ENCODE assay signal across 18 cellular contexts in the genomic region with DNA sequence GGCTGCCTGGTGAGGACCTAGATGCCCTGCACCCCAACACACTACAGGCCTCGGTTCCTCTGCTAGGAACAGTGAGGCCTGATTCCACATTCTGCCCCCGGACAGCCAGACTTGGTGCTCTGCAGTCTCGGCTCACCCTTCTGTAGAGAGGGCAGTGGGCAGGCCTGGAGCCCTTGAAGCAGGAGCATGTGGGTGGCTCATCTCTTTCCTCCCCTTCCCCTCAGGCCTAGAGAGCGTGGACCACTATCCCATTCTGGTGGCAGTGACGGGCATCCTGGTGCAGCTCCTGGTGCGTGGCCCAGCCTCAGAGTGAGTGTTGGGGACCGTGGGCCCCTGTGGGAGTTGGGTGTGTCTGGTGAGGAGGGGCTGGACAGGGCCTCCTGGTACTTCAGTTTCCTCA. TPM values are rescaled to one million over a fixed set of nuclear protein-coding genes. Genes with fewer than 3 reads are reported as not detected.
DNase-seq lines count a peak whose midpoint lies in the region; ATAC-seq, FAIRE-seq and TF ChIP-seq lines count a peak whose summit lies in the region.
"Had no signal": no experiment of that assay in that cellular context is flagged by ENCODE, and none has a peak within 500 bp of the region (broad histone marks: within the 10 kb centered on the region; RNA-seq: fewer than 3 reads in every experiment).

No MANE protein-coding gene starts in this region.

- WGBS in ovary, 3 donors = 90 to 94% (median 90%) methylated on average over 6 to 7 of the region's 7 CpGs

- intact Hi-C loops in natural killer cell (cut with micrococcal nuclease) = no loop called here
- intact Hi-C loops in ovary (cut with DNase I) = loop anchor here in 1 of 4 donors (10.0 kb wide), 1 partner anchor 129 kb away; no protein-coding TSS in a partner anchor
- intact Hi-C loops in activated CD4-positive, alpha-beta T cell treated with anti-CD3 and anti-CD28 coated beads for 36 hours (cut with DNase I, micrococcal nuclease) = loop anchor here in 1 of 2 experiments (5.0 kb wide), 1 partner anchor 71 kb away; a partner anchor contains a TSS

- TF ChIP-seq CTCF in bronchial epithelial cell (IDR thresholded peaks at IDR 0.05; ENCODE audit: insufficient read depth, low read length, severe bottlenecking) = no peak
- TF ChIP-seq CTCF in natural killer cell (IDR thresholded peaks at IDR 0.05) = no peak
- TF ChIP-seq CTCF in ovary (IDR thresholded peaks at IDR 0.05) = no peak

- DNase-seq in bronchial epithelial cell (ENCODE audit: low read depth) (no peak), natural killer cell (no peak), amygdala (lab: John Stamatoyannopoulos, UW) (no peak), ovary (no peak)
- no peak for DNase-seq in stimulated activated effector memory CD8-positive, alpha-beta T cell treated with anti-CD3 and anti-CD28 coated beads, Interleukin-12 subunit alpha, Interleukin-12 subunit beta, amount 100 ng/mL, for 72 hours (ENCODE audit: low spot score in 2 of 2)
- DNase-seq in activated CD4-positive, alpha-beta T cell treated with anti-CD3 and anti-CD28 coated beads for 36 hours = no peak
- DNase-seq: CD4-positive, alpha-beta T cell; DMS79; Kasumi-1; MM.1S; NCI-H1092 treated with DMSO at 0.1 percent for 48 hours; NCI-H2081 treated with DMSO at 0.1 percent for 48 hours; NCI-H524 had no signal

- H3K36me3 ChIP-seq in bronchial epithelial cell (ENCODE audit: control insufficient read depth, insufficient read depth, low read length) (peaks cover 9% of the 10 kb centered on the region), ovary (no peaks in the 10 kb centered on the region)

- H3K4me3 ChIP-seq in bronchial epithelial cell (ENCODE audit: low read depth, low read length) = no peak overlapping the region
- H3K4me3 ChIP-seq in ovary = no peak overlapping the region
- H3K4me3 ChIP-seq: GM23338 had no signal

- peaks cover 9% of the 10 kb centered on the region for H3K4me1 ChIP-seq in ovary (ENCODE audit: insufficient read depth)

- no peak for ATAC-seq in natural killer cell
- no peak for ATAC-seq in stimulated activated effector memory CD8-positive, alpha-beta T cell treated with anti-CD3 and anti-CD28 coated beads, Interleukin-12 subunit alpha, Interleukin-12 subunit beta, amount 100 ng/mL, for 72 hours
- no peak for ATAC-seq in activated CD4-positive, alpha-beta T cell treated with anti-CD3 and anti-CD28 coated beads for 36 hours
- ATAC-seq: GM23338, HCT116 had no signal

- no peaks in the 10 kb centered on the region for H3K36me3 Mint-ChIP-seq in natural killer cell
- H3K36me3 Mint-ChIP-seq in stimulated activated effector memory CD8-positive, alpha-beta T cell treated with anti-CD3 and anti-CD28 coated beads, Interleukin-12 subunit alpha, Interleukin-12 subunit beta, amount 100 ng/mL, for 72 hours = peaks cover 28% of the 10 kb centered on the region
- peaks cover 5% of the 10 kb centered on the region for H3K36me3 Mint-ChIP-seq in activated CD4-positive, alpha-beta T cell treated with anti-CD3 and anti-CD28 coated beads for 36 hours (ENCODE audit: low read depth)

- H3K27me3 ChIP-seq in bronchial epithelial cell (ENCODE audit: control insufficient read depth, insufficient read depth, low read length) (no peaks in the 10 kb centered on the region), ovary (no peaks in the 10 kb centered on the region)

- TF ChIP-seq POLR2A in GM19193 (IDR thresholded peaks at IDR 0.05; ENCODE audit: extremely low read depth, insufficient read depth, insufficient read length) = peak; percentile 4
- TF ChIP-seq POLR2A in ovary (IDR thresholded peaks at IDR 0.05) = no peak

- no peaks in the 10 kb centered on the region for H3K9me3 Mint-ChIP-seq in natural killer cell
- no peaks in the 10 kb centered on the region for H3K9me3 Mint-ChIP-seq in stimulated activated effector memory CD8-positive, alpha-beta T cell treated with anti-CD3 and anti-CD28 coated beads, Interleukin-12 subunit alpha, Interleukin-12 subunit beta, amount 100 ng/mL, for 72 hours
- no peaks in the 10 kb centered on the region for H3K9me3 Mint-ChIP-seq in activated CD4-positive, alpha-beta T cell treated with anti-CD3 and anti-CD28 coated beads for 36 hours (ENCODE audit: low read depth)
- H3K9me3 Mint-ChIP-seq: CD4-positive, alpha-beta T cell; IgD-negative memory B cell had no signal

- POLR2A ChIA-PET in activated CD4-positive, alpha-beta T cell treated with anti-CD3 and anti-CD28 coated beads for 36 hours (lab: Charles Lee) = no interaction called here

- peak; percentile 84 for FAIRE-seq in bronchial epithelial cell (lab: Jason Lieb, UNC)

- CTCF ChIA-PET in activated CD4-positive, alpha-beta T cell treated with anti-CD3 and anti-CD28 coated beads for 36 hours (lab: Charles Lee) = no interaction called here

- H3K27me3 Mint-ChIP-seq in natural killer cell (ENCODE audit: low read depth in 2 of 2) = no peaks in the 10 kb centered on the region
- no peaks in the 10 kb centered on the region for H3K27me3 Mint-ChIP-seq in activated CD4-positive, alpha-beta T cell treated with anti-CD3 and anti-CD28 coated beads for 36 hours
- H3K27me3 Mint-ChIP-seq: B cell; CD4-positive, alpha-beta T cell; IgD-negative memory B cell had no signal

- TF ChIP-seq EP300 in ovary (IDR thresholded peaks at IDR 0.05) = no peak

- no peaks in the 10 kb centered on the region for H3K9me3 ChIP-seq in ovary

- peaks cover 28 to 49% of the 10 kb centered on the region in 2 donors for H3K4me1 Mint-ChIP-seq in natural killer cell
- H3K4me1 Mint-ChIP-seq in stimulated activated effector memory CD8-positive, alpha-beta T cell treated with anti-CD3 and anti-CD28 coated beads, Interleukin-12 subunit alpha, Interleukin-12 subunit beta, amount 100 ng/mL, for 72 hours = peaks cover 25% of the 10 kb centered on the region
- H3K4me1 Mint-ChIP-seq in activated CD4-positive, alpha-beta T cell treated with anti-CD3 and anti-CD28 coated beads for 36 hours = peaks cover 18% of the 10 kb centered on the region

- no peak overlapping the region for H3K27ac Mint-ChIP-seq in natural killer cell
- peak overlapping the region; percentile 58 for H3K27ac Mint-ChIP-seq in stimulated activated effector memory CD8-positive, alpha-beta T cell treated with anti-CD3 and anti-CD28 coated beads, Interleukin-12 subunit alpha, Interleukin-12 subunit beta, amount 100 ng/mL, for 72 hours
- no peak overlapping the region for H3K27ac Mint-ChIP-seq in activated CD4-positive, alpha-beta T cell treated with anti-CD3 and anti-CD28 coated beads for 36 hours
- H3K27ac Mint-ChIP-seq: B cell; CD4-positive, alpha-beta T cell; GM23338 had no signal

- H3K4me3 Mint-ChIP-seq in natural killer cell = peak overlapping the region; percentile 31
- H3K4me3 Mint-ChIP-seq in stimulated activated effector memory CD8-positive, alpha-beta T cell treated with anti-CD3 and anti-CD28 coated beads, Interleukin-12 subunit alpha, Interleukin-12 subunit beta, amount 100 ng/mL, for 72 hours = no peak overlapping the region
- no peak overlapping the region for H3K4me3 Mint-ChIP-seq in activated CD4-positive, alpha-beta T cell treated with anti-CD3 and anti-CD28 coated beads for 36 hours
- H3K4me3 Mint-ChIP-seq: B cell, GM23338 had no signal

- H3K27ac ChIP-seq in ovary = no peak overlapping the region

RNA-seq across cellular contexts. Expression of a gene that starts 3.3 kb away (rescaled TPM):
- total RNA-seq in bronchial epithelial cell = not detected in 2 replicates
- total RNA-seq in natural killer cell = 1 to 10 TPM in 2 of 3 donors, not detected in 1; 1.3 to 1.9 TPM
- 1 to 10 TPM in 1 of 7 donors, under 1 TPM in 3, not detected in 3; 0.22 to 2.0 (median 0.31) TPM for total RNA-seq in ovary
- under 1 TPM in 1 of 2 donors, not detected in 1; 0.77 TPM for polyA plus RNA-seq in ovary
- total RNA-seq in activated CD4-positive, alpha-beta T cell treated with anti-CD3 and anti-CD28 coated beads for 36 hours = under 1 TPM in 1 of 2 experiments, not detected in 1; 0.07 TPM
- total RNA-seq: B cell had no signal

RNA-seq across cellular contexts. Expression of a gene that starts 7.6 kb away (rescaled TPM):
- total RNA-seq in bronchial epithelial cell (28.4 and 57.7 TPM in 2 replicates), natural killer cell (10 to 100 TPM; 24.1 to 28.9 (median 27.5) TPM), ovary (10 to 100 TPM; 14.5 to 38.5 (median 29.2) TPM)
- 1 to 10 TPM; 4.7 to 9.4 TPM for polyA plus RNA-seq in ovary
- 10 to 100 TPM; 21.0 to 32.1 TPM for total RNA-seq in activated CD4-positive, alpha-beta T cell treated with anti-CD3 and anti-CD28 coated beads for 36 hours

RNA-seq across cellular contexts. Expression of a gene that starts 26.8 kb away (rescaled TPM):
- 17.6 and 21.5 TPM in 2 replicates for total RNA-seq in bronchial epithelial cell
- total RNA-seq in natural killer cell = 10 to 100 TPM; 48.5 to 58.7 (median 55.6) TPM
- 10 to 100 TPM; 15.9 to 37.6 (median 24.0) TPM for total RNA-seq in ovary
- polyA plus RNA-seq in ovary = 10 to 100 TPM; 16.3 to 26.2 TPM
- total RNA-seq in activated CD4-positive, alpha-beta T cell treated with anti-CD3 and anti-CD28 coated beads for 36 hours = 10 to 100 TPM; 25.2 to 32.7 TPM

RNA-seq across cellular contexts. Expression of a gene that starts 26.9 kb away (rescaled TPM):
- total RNA-seq in bronchial epithelial cell (4.7 and 7.6 TPM in 2 replicates), natural killer cell (10 to 100 TPM in 2 of 3 donors, 1 to 10 TPM in 1; 9.5 to 19.1 (median 15.2) TPM), ovary (10 to 100 TPM in 6 of 7 donors, 1 to 10 TPM in 1; 5.2 to 91.0 (median 17.3) TPM)
- polyA plus RNA-seq in ovary = 10 to 100 TPM in 1 of 2 donors, 1 to 10 TPM in 1; 3.5 to 31.3 TPM
- total RNA-seq in activated CD4-positive, alpha-beta T cell treated with anti-CD3 and anti-CD28 coated beads for 36 hours = 1 to 10 TPM; 8.7 to 9.7 TPM

RNA-seq across cellular contexts. Expression of a gene that starts 42.0 kb away (rescaled TPM):
- total RNA-seq in bronchial epithelial cell (156 and 163 TPM in 2 replicates), natural killer cell (10 to 100 TPM; 62.8 to 95.7 (median 77.5) TPM), ovary (10 to 100 TPM; 33.7 to 90.9 (median 65.1) TPM)
- 10 to 100 TPM; 41.6 to 42.8 TPM for polyA plus RNA-seq in ovary
- 100 to 1,000 TPM; 110 to 137 TPM for total RNA-seq in activated CD4-positive, alpha-beta T cell treated with anti-CD3 and anti-CD28 coated beads for 36 hours
